29 cellular contexts compared by ENCODE assay signal in genomic region chr16:9457215-9457614, GRCh38.
A peak's percentile ranks its signal among the peaks of the same experiment; 100 is the strongest.
DNase-seq lines count a peak whose midpoint lies in the region; ATAC-seq, FAIRE-seq and TF ChIP-seq lines count a peak whose summit lies in the region.
"Had no signal": no experiment of that assay in that cellular context is flagged by ENCODE, and none has a peak within 500 bp of the region (broad histone marks: within the 10 kb centered on the region; RNA-seq: fewer than 3 reads in every experiment).

No MANE protein-coding gene starts in this region.

- H2BK12ac ChIP-seq in H1 (ENCODE audit: low read depth, low read length) = no peak overlapping the region
- no peak overlapping the region for H2BK12ac ChIP-seq in trophoblast cell (ENCODE audit: low read length)

- ATAC-seq in stimulated activated memory B cell treated with anti-CD40 and anti-IgM and Interleukin-4, amounts not matched to agents 10 μg/mL and 1 μg/mL and 100 μg/mL, for 72 hours = no peak
- ATAC-seq in activated CD4-positive, alpha-beta T cell treated with anti-CD3 and anti-CD28 coated beads for 36 hours = no peak
- ATAC-seq: GM12878 had no signal

- H3K4me3 ChIP-seq in H1 (ENCODE audit: extremely low read depth in 1 of 4, insufficient read depth in 2 of 4, low read depth in 3 of 4, low read length in 4 of 4) (no peak overlapping the region), trophoblast cell (ENCODE audit: low read depth, low read length) (no peak overlapping the region), thyroid gland (replicated peaks in 1 of 3) (no peak overlapping the region)
- H3K4me3 ChIP-seq: BLaER1, GM12878 had no signal

- no peaks in the 10 kb centered on the region for H3K27me3 ChIP-seq in H1 (replicated peaks in 1 of 4; ENCODE audit: control insufficient read depth in 3 of 4, extremely low read depth in 1 of 4, insufficient read depth in 3 of 4, low read length in 3 of 4)
- H3K27me3 ChIP-seq in trophoblast cell (ENCODE audit: insufficient read depth, low read length) = no peaks in the 10 kb centered on the region
- no peaks in the 10 kb centered on the region for H3K27me3 ChIP-seq in thyroid gland
- H3K27me3 ChIP-seq: BE2C, BLaER1 had no signal

- peaks cover 10% of the 10 kb centered on the region for H3K4me1 Mint-ChIP-seq in nephron
- no peaks in the 10 kb centered on the region for H3K4me1 Mint-ChIP-seq in nephron progenitor cell
- no peaks in the 10 kb centered on the region for H3K4me1 Mint-ChIP-seq in stimulated activated memory B cell treated with anti-CD40 and anti-IgM and Interleukin-4, amounts not matched to agents 10 μg/mL and 1 μg/mL and 100 μg/mL, for 72 hours
- H3K4me1 Mint-ChIP-seq in activated CD4-positive, alpha-beta T cell treated with anti-CD3 and anti-CD28 coated beads for 36 hours = no peaks in the 10 kb centered on the region
- H3K4me1 Mint-ChIP-seq: CD14-positive monocyte; CD4-positive, alpha-beta memory T cell; CD4-positive, CD25-positive, alpha-beta regulatory T cell; CD8-positive, alpha-beta memory T cell had no signal

- TF ChIP-seq POLR2A in H1 (IDR thresholded peaks at IDR 0.05; ENCODE audit: control extremely low read depth in 1 of 2, low read depth in 2 of 2, low read length in 2 of 2) (no peak), thyroid gland (IDR thresholded peaks at IDR 0.05) (no peak)

- intact Hi-C loops in thyroid gland (cut with DNase I) = no loop called here
- intact Hi-C loops in activated CD4-positive, alpha-beta T cell treated with anti-CD3 and anti-CD28 coated beads for 36 hours (cut with DNase I, micrococcal nuclease) = no loop called here

- no peaks in the 10 kb centered on the region for H3K23me2 ChIP-seq in H1 (ENCODE audit: low read depth, low read length)

- H3K14ac ChIP-seq in H1 (ENCODE audit: insufficient read length) (no peak overlapping the region), trophoblast cell (ENCODE audit: low read length) (no peak overlapping the region)

- H4K91ac ChIP-seq in H1 (replicated peaks; ENCODE audit: insufficient read length, low read length) (no peak overlapping the region), trophoblast cell (ENCODE audit: low read depth, low read length) (no peak overlapping the region)

- H2BK5ac ChIP-seq in H1 (ENCODE audit: low read depth, low read length) = no peak overlapping the region
- H2BK5ac ChIP-seq in trophoblast cell (ENCODE audit: low read depth, low read length, poor library complexity) = no peak overlapping the region

- H3K4me2 ChIP-seq in H1 (ENCODE audit: insufficient read depth in 1 of 2, low read depth in 2 of 2, low read length in 2 of 2) (no peak overlapping the region), trophoblast cell (ENCODE audit: low read length) (no peak overlapping the region)
- H3K4me2 ChIP-seq: BLaER1 had no signal

- CTCF ChIA-PET in H1 (lab: Charles Lee; ENCODE audit: partially characterized antibody) = no interaction called here
- CTCF ChIA-PET in activated CD4-positive, alpha-beta T cell treated with anti-CD3 and anti-CD28 coated beads for 36 hours (lab: Charles Lee) = no interaction called here

- H3K36me3 ChIP-seq in H1 (ENCODE audit: control insufficient read depth in 2 of 4, insufficient read depth in 4 of 4, low read length in 3 of 4) = no peaks in the 10 kb centered on the region
- no peaks in the 10 kb centered on the region for H3K36me3 ChIP-seq in trophoblast cell (ENCODE audit: control insufficient read depth in 1 of 2, insufficient read depth in 2 of 2, low read length in 2 of 2)
- H3K36me3 ChIP-seq in thyroid gland = no peaks in the 10 kb centered on the region
- H3K36me3 ChIP-seq: BE2C, BLaER1 had no signal

- no peak overlapping the region for H4K12ac ChIP-seq in trophoblast cell (ENCODE audit: low read depth, low read length)

- no peak overlapping the region for H2BK120ac ChIP-seq in H1 (replicated peaks; ENCODE audit: low read depth, low read length)
- H2BK120ac ChIP-seq in trophoblast cell (ENCODE audit: insufficient read depth, low read length, poor library complexity) = no peak overlapping the region

- POLR2A ChIA-PET in H1 (lab: Charles Lee; ENCODE audit: partially characterized antibody) = interaction anchor here (1.1 kb wide), 1 partner anchor 208 kb away, joined by 3 read pairs; no protein-coding TSS in a partner anchor
- POLR2A ChIA-PET in activated CD4-positive, alpha-beta T cell treated with anti-CD3 and anti-CD28 coated beads for 36 hours (lab: Charles Lee) = no interaction called here

- H3K27ac ChIP-seq in H1 (ENCODE audit: low read depth, low read length) (no peak overlapping the region), trophoblast cell (ENCODE audit: low read depth, low read length) (no peak overlapping the region), thyroid gland (no peak overlapping the region)
- H3K27ac ChIP-seq: BLaER1 had no signal

- H2BK20ac ChIP-seq in H1 (ENCODE audit: low read length) = no peak overlapping the region

- H2AFZ ChIP-seq in H1 (ENCODE audit: low read length) = 0 out of 2 replicates have a peak overlapping the region, but pooled peaks have one; percentile 26
- H2AFZ ChIP-seq in trophoblast cell (ENCODE audit: insufficient read depth, low read length, poor library complexity) = no peak overlapping the region

- H3K23ac ChIP-seq in H1 (ENCODE audit: insufficient read length) (no peak overlapping the region), trophoblast cell (ENCODE audit: low read length) (no peak overlapping the region)

- H3K9me3 Mint-ChIP-seq in nephron = peaks cover 7% of the 10 kb centered on the region
- H3K9me3 Mint-ChIP-seq in nephron progenitor cell = peaks cover 22% of the 10 kb centered on the region
- peaks cover 18% of the 10 kb centered on the region for H3K9me3 Mint-ChIP-seq in stimulated activated memory B cell treated with anti-CD40 and anti-IgM and Interleukin-4, amounts not matched to agents 10 μg/mL and 1 μg/mL and 100 μg/mL, for 72 hours
- peaks cover 11% of the 10 kb centered on the region for H3K9me3 Mint-ChIP-seq in activated CD4-positive, alpha-beta T cell treated with anti-CD3 and anti-CD28 coated beads for 36 hours (ENCODE audit: low read depth)

- H3K9me3 ChIP-seq in H1 (ENCODE audit: insufficient read depth in 2 of 2, low read depth in 1 of 2, low read length in 1 of 2) = no peaks in the 10 kb centered on the region; a peak in 1 of 4 replicates
- peaks cover 3% of the 10 kb centered on the region for H3K9me3 ChIP-seq in trophoblast cell (ENCODE audit: insufficient read depth, low read depth, low read length)
- no peaks in the 10 kb centered on the region for H3K9me3 ChIP-seq in thyroid gland
- H3K9me3 ChIP-seq: BE2C, BLaER1 had no signal

- H3K4me1 ChIP-seq in H1 (replicated peaks in 1 of 4; ENCODE audit: control insufficient read depth in 3 of 4, insufficient read depth in 4 of 4, low read length in 3 of 4) = no peaks in the 10 kb centered on the region
- no peaks in the 10 kb centered on the region for H3K4me1 ChIP-seq in trophoblast cell (ENCODE audit: control insufficient read depth in 1 of 2, insufficient read depth in 2 of 2, low read length in 2 of 2)
- peaks cover 6 to 25% of the 10 kb centered on the region in 2 donors for H3K4me1 ChIP-seq in thyroid gland
- H3K4me1 ChIP-seq: BE2C had no signal

- no peak for TF ChIP-seq CTCF in H1 (IDR thresholded peaks at IDR 0.05; ENCODE audit: control extremely low read depth in 1 of 3, insufficient read depth in 1 of 3, low read depth in 1 of 3, low read length in 3 of 3)
- no peak for TF ChIP-seq CTCF in nephron (IDR thresholded peaks at IDR 0.05; ENCODE audit: unreplicated experiment in 3 of 3)
- TF ChIP-seq CTCF in thyroid gland (IDR thresholded peaks at IDR 0.05) = no peak
- no peak for TF ChIP-seq CTCF in nephron progenitor cell (IDR thresholded peaks at IDR 0.05)

- H2AK5ac ChIP-seq in H1 (ENCODE audit: low read depth, low read length) (no peak overlapping the region), trophoblast cell (ENCODE audit: low read length) (no peak overlapping the region)

- 81% methylated on average over 2 of the region's 2 CpGs; no CpG with 5 or more reads in 1 of the 2 experiments for WGBS in H1 (ENCODE audit: extremely low coverage in 1 of 2, insufficient coverage in 1 of 2, insufficient read length in 1 of 2, insufficient replicate concordance in 2 of 2, low coverage in 1 of 2, low lambda C conversion rate in 2 of 2, missing lambda C conversion rate in 1 of 2), 2 experiments
- no CpG with 5 or more reads among the region's 2 CpGs for WGBS in trophoblast cell (ENCODE audit: extremely low coverage, insufficient coverage, insufficient read length)
- 62 to 83% methylated on average over 2 of the region's 2 CpGs for WGBS in thyroid gland, 2 donors

- H3K79me2 ChIP-seq in H1 (ENCODE audit: control insufficient read depth in 1 of 2, insufficient read depth in 2 of 2, low read length in 2 of 2) (no peaks in the 10 kb centered on the region), trophoblast cell (ENCODE audit: control insufficient read depth, insufficient read depth, low read length, poor library complexity) (no peaks in the 10 kb centered on the region)

- H2BK15ac ChIP-seq in H1 (ENCODE audit: low read length) = no peak overlapping the region

- no peak for TF ChIP-seq RAD21 in H1 (IDR thresholded peaks at IDR 0.05 in 1 of 2, conservative IDR thresholded peaks at IDR 0.05 in 1 of 2; ENCODE audit: low read depth in 2 of 2, low read length in 2 of 2)

- no peak for DNase-seq in H1 (ENCODE audit: low read depth in 1 of 2, low spot score in 2 of 2)
- DNase-seq in trophoblast cell = no peak
- peak; percentile 34 to 49 for DNase-seq in thyroid gland
- DNase-seq in activated T-cell treated with anti-CD3 and anti-CD28 coated beads, Interleukin-2, amount 50 U/mL, for 1 hour = no peak
- DNase-seq in nephron progenitor cell = no peak
- DNase-seq in activated CD4-positive, alpha-beta T cell treated with anti-CD3 and anti-CD28 coated beads for 36 hours = no peak
- DNase-seq: 8988T; ACHN; BE2C; C1 segment of cervical spinal cord; CD4-positive, alpha-beta memory T cell; CD4-positive, CD25-positive, alpha-beta regulatory T cell; CD8-positive, alpha-beta memory T cell; COR-L47; DMS 273 treated with DMSO at 0.1 percent for 48 hours; DMS153; DMS53; DMS79; DND-41; EL; GDM1 had no signal

- H4K20me1 ChIP-seq in H1 (replicated peaks in 1 of 2; ENCODE audit: control insufficient read depth in 1 of 2, insufficient read depth in 2 of 2, low read length in 2 of 2) = no peaks in the 10 kb centered on the region
- H4K20me1 ChIP-seq: BLaER1 had no signal

- no peak overlapping the region for H3K56ac ChIP-seq in H1 (replicated peaks; ENCODE audit: insufficient read length, low read depth, low read length)

- no peak for TF ChIP-seq EP300 in H1 (IDR thresholded peaks at IDR 0.05; ENCODE audit: borderline replicate concordance in 1 of 2, low read depth in 2 of 2, low read length in 2 of 2)

- H3K36me3 Mint-ChIP-seq in nephron (ENCODE audit: low read depth) = peaks cover 8% of the 10 kb centered on the region
- H3K36me3 Mint-ChIP-seq in nephron progenitor cell (ENCODE audit: low read depth) = no peaks in the 10 kb centered on the region
- no peaks in the 10 kb centered on the region for H3K36me3 Mint-ChIP-seq in stimulated activated memory B cell treated with anti-CD40 and anti-IgM and Interleukin-4, amounts not matched to agents 10 μg/mL and 1 μg/mL and 100 μg/mL, for 72 hours
- H3K36me3 Mint-ChIP-seq in activated CD4-positive, alpha-beta T cell treated with anti-CD3 and anti-CD28 coated beads for 36 hours (ENCODE audit: low read depth) = no peaks in the 10 kb centered on the region
- H3K36me3 Mint-ChIP-seq: CD14-positive monocyte; CD4-positive, alpha-beta memory T cell; CD4-positive, CD25-positive, alpha-beta regulatory T cell; CD8-positive, alpha-beta memory T cell had no signal

- FAIRE-seq in H1 (lab: Jason Lieb, UNC) = no peak
- FAIRE-seq: A204.1, GM12878, GM12892, GM18507 had no signal

- H3K79me1 ChIP-seq in H1 (ENCODE audit: low read depth, low read length) (no peaks in the 10 kb centered on the region), trophoblast cell (ENCODE audit: low read length) (no peaks in the 10 kb centered on the region)

- H4K8ac ChIP-seq in H1 (ENCODE audit: extremely low read depth, insufficient read depth, low read length) (no peak overlapping the region), trophoblast cell (ENCODE audit: low read depth, low read length) (no peak overlapping the region)

- peaks cover 9% of the 10 kb centered on the region for H3K27me3 Mint-ChIP-seq in nephron (ENCODE audit: low read depth)
- H3K27me3 Mint-ChIP-seq in nephron progenitor cell (ENCODE audit: low read depth, poor library complexity) = no peaks in the 10 kb centered on the region
- peaks cover 28% of the 10 kb centered on the region for H3K27me3 Mint-ChIP-seq in stimulated activated memory B cell treated with anti-CD40 and anti-IgM and Interleukin-4, amounts not matched to agents 10 μg/mL and 1 μg/mL and 100 μg/mL, for 72 hours
- H3K27me3 Mint-ChIP-seq in activated CD4-positive, alpha-beta T cell treated with anti-CD3 and anti-CD28 coated beads for 36 hours = no peaks in the 10 kb centered on the region
- H3K27me3 Mint-ChIP-seq: CD4-positive, CD25-positive, alpha-beta regulatory T cell; CD8-positive, alpha-beta memory T cell had no signal

- H3K27ac Mint-ChIP-seq in nephron = peak overlapping the region; percentile 16 to 77 (median 25)
- H3K27ac Mint-ChIP-seq in nephron progenitor cell = no peak overlapping the region
- no peak overlapping the region for H3K27ac Mint-ChIP-seq in stimulated activated memory B cell treated with anti-CD40 and anti-IgM and Interleukin-4, amounts not matched to agents 10 μg/mL and 1 μg/mL and 100 μg/mL, for 72 hours
- H3K27ac Mint-ChIP-seq in activated CD4-positive, alpha-beta T cell treated with anti-CD3 and anti-CD28 coated beads for 36 hours = no peak overlapping the region
- H3K27ac Mint-ChIP-seq: CD14-positive monocyte; CD4-positive, alpha-beta memory T cell; CD4-positive, CD25-positive, alpha-beta regulatory T cell; CD8-positive, alpha-beta memory T cell had no signal

- no peak overlapping the region for H3K4me3 Mint-ChIP-seq in nephron
- no peak overlapping the region for H3K4me3 Mint-ChIP-seq in nephron progenitor cell
- no peak overlapping the region for H3K4me3 Mint-ChIP-seq in stimulated activated memory B cell treated with anti-CD40 and anti-IgM and Interleukin-4, amounts not matched to agents 10 μg/mL and 1 μg/mL and 100 μg/mL, for 72 hours
- no peak overlapping the region for H3K4me3 Mint-ChIP-seq in activated CD4-positive, alpha-beta T cell treated with anti-CD3 and anti-CD28 coated beads for 36 hours
- H3K4me3 Mint-ChIP-seq: CD14-positive monocyte; CD4-positive, alpha-beta memory T cell; CD4-positive, CD25-positive, alpha-beta regulatory T cell had no signal

- H3K18ac ChIP-seq in H1 (ENCODE audit: extremely low read depth, low read length) = no peak overlapping the region
- H3K18ac ChIP-seq in trophoblast cell (ENCODE audit: low read length) = no peak overlapping the region

- no peak overlapping the region for H4K5ac ChIP-seq in H1 (ENCODE audit: insufficient read length, low read depth, low read length)

- H3K4ac ChIP-seq in H1 (replicated peaks; ENCODE audit: insufficient read length, low read depth, low read length) (no peak overlapping the region), trophoblast cell (ENCODE audit: low read depth, low read length) (no peak overlapping the region)

- H3K9ac ChIP-seq in H1 (replicated peaks in 1 of 4; ENCODE audit: extremely low read depth in 1 of 4, low read depth in 3 of 4, low read length in 3 of 4) (no peak overlapping the region), trophoblast cell (ENCODE audit: low read length) (peak overlapping the region; percentile 61)
- H3K9ac ChIP-seq: BLaER1 had no signal

Comparison
In these comparisons a context has a peak if more than half of its experiments do, and no peak if none do; other contexts are left out.
1. DNase-seq: peak in thyroid gland (2 of 2); none in H1 (0 of 2), trophoblast cell (0 of 2), activated T-cell treated with anti-CD3 and anti-CD28 coated beads, Interleukin-2, amount 50 U/mL, for 1 hour (single experiment), nephron progenitor cell (single experiment) and activated CD4-positive, alpha-beta T cell treated with anti-CD3 and anti-CD28 coated beads for 36 hours (single experiment).
2. H3K27ac Mint-ChIP-seq: peak in nephron (3 of 3); none in nephron progenitor cell (single experiment), stimulated activated memory B cell treated with anti-CD40 and anti-IgM and Interleukin-4, amounts not matched to agents 10 μg/mL and 1 μg/mL and 100 μg/mL, for 72 hours (single experiment) and activated CD4-positive, alpha-beta T cell treated with anti-CD3 and anti-CD28 coated beads for 36 hours (single experiment).